Comparison of ENCODE assay signal across 1 cellular context in the genomic region with DNA sequence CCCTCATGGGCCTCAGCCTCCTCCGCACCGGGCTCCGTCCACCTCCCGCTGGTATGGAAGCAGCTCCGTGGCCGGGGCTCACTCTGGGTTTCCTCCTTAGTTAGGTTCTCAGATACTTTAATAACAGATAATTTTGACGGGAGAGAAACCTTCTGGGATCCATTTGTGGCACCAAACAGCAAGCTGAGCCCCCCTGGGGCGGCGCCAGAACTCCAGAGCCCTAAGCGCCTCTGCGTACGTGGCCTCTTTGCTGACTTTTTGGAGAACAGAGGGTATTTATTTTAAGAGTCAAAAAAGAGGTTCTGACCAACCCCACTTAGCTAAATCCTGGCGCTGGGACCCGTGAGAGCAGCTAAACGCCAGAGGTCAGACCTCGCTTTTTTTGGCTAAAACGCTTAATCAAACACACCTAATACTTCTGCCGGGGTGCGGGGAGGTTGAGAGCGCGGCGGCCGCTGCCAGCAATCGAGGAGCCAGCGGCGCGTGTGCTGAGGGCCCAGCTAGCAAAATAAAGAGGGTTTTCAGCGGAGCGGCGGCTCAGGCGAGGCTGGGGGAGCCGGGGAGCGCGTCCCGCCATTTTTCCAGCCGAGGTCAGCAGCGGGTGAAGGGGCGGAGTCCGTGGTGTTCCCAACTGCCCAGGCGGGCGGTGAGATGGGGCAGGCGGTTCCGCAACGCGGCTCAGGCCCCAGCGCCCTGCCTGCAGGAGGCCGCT.
TF ChIP-seq lines count a peak whose summit lies in the region.

No MANE protein-coding gene starts in this region.

TF ChIP-seq in H1, 55 proteins besides CTCF, POLR2A, EP300 and RAD21:
- TF ChIP-seq, protein P1, sequence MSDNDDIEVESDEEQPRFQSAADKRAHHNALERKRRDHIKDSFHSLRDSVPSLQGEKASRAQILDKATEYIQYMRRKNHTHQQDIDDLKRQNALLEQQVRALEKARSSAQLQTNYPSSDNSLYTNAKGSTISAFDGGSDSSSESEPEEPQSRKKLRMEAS (IDR thresholded peaks at IDR 0.05), result peak; percentile 64
- TF ChIP-seq, protein P2, sequence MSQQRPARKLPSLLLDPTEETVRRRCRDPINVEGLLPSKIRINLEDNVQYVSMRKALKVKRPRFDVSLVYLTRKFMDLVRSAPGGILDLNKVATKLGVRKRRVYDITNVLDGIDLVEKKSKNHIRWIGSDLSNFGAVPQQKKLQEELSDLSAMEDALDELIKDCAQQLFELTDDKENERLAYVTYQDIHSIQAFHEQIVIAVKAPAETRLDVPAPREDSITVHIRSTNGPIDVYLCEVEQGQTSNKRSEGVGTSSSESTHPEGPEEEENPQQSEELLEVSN (IDR thresholded peaks at IDR 0.05), result peak; percentile 74
- no peak for TF ChIP-seq GTF2F1 (IDR thresholded peaks at IDR 0.05; ENCODE audit: borderline replicate concordance, low read depth, low read length)
